In genomic region chr2:122634261-122634660, GRCh38 we compare ENCODE assay signal across 15 cellular contexts.
DNase-seq lines count a peak whose midpoint lies in the region; FAIRE-seq and TF ChIP-seq lines count a peak whose summit lies in the region.
"Had no signal": no experiment of that assay in that cellular context is flagged by ENCODE, and none has a peak within 500 bp of the region (broad histone marks: within the 10 kb centered on the region; RNA-seq: fewer than 3 reads in every experiment).

No MANE protein-coding gene starts in this region.

- H3K4me1 ChIP-seq in keratinocyte (ENCODE audit: control insufficient read depth, extremely low read depth, insufficient read depth, low read length), result peaks cover 5% of the 10 kb centered on the region
- H3K4me1 ChIP-seq in uterus, result no peaks in the 10 kb centered on the region
- H3K4me1 ChIP-seq: BLaER1 treated with 17β-estradiol and CSF1 and Interleukin-3, amounts not matched to agents 10 nM and 100 nM; upper lobe of right lung had no signal

- H3K79me2 ChIP-seq in keratinocyte (ENCODE audit: control insufficient read depth, insufficient read depth, low read length), result no peaks in the 10 kb centered on the region

- peaks cover 3% of the 10 kb centered on the region; the same call in 1 of the 2 replicates for H3K27me3 Mint-ChIP-seq in HFFc6 (ENCODE audit: insufficient read depth)
- H3K27me3 Mint-ChIP-seq in activated naive CD8-positive, alpha-beta T cell treated with anti-CD3 and anti-CD28 coated beads for 36 hours, result no peaks in the 10 kb centered on the region
- H3K27me3 Mint-ChIP-seq: activated CD4-positive, alpha-beta memory T cell treated with anti-CD3 and anti-CD28 coated beads, Interleukin-2, amount 10 ng/mL, durations not matched to agents 7 days and 5 days had no signal

- H3K4me3 ChIP-seq in AG04449 (ENCODE audit: low read depth, low read length) (no peak overlapping the region), keratinocyte (ENCODE audit: control insufficient read depth in 2 of 3, extremely low read depth in 1 of 3, insufficient read depth in 2 of 3, low read depth in 1 of 3, low read length in 3 of 3) (no peak overlapping the region), uterus (no peak overlapping the region)
- H3K4me3 ChIP-seq: BLaER1 treated with 17β-estradiol and CSF1 and Interleukin-3, amounts not matched to agents 10 nM and 100 nM; dorsolateral prefrontal cortex; upper lobe of right lung had no signal

- no peak for TF ChIP-seq POLR2A in uterus (IDR thresholded peaks at IDR 0.05)

- H4K20me1 ChIP-seq in keratinocyte (ENCODE audit: control insufficient read depth, extremely low read depth, insufficient read depth, low read length), result no peaks in the 10 kb centered on the region
- H4K20me1 ChIP-seq: BLaER1 treated with 17β-estradiol and CSF1 and Interleukin-3, amounts not matched to agents 10 nM and 100 nM had no signal

- H3K36me3 ChIP-seq in keratinocyte (ENCODE audit: control insufficient read depth in 2 of 2, extremely low read depth in 1 of 2, insufficient read depth in 2 of 2, low read length in 2 of 2) (no peaks in the 10 kb centered on the region), uterus (no peaks in the 10 kb centered on the region)
- H3K36me3 ChIP-seq: BLaER1 treated with 17β-estradiol and CSF1 and Interleukin-3, amounts not matched to agents 10 nM and 100 nM; upper lobe of right lung had no signal

- TF ChIP-seq CTCF in AG04449 (IDR thresholded peaks at IDR 0.05; ENCODE audit: insufficient read depth, low read length, missing control alignments) (no peak), HFFc6 (IDR thresholded peaks at IDR 0.05) (no peak), keratinocyte (optimal IDR thresholded peaks at IDR 0.05 in 1 of 3, IDR thresholded peaks at IDR 0.05 in 1 of 3, conservative IDR thresholded peaks at IDR 0.05 in 1 of 3; ENCODE audit: extremely low read depth in 1 of 3, insufficient read depth in 2 of 3, low read length in 3 of 3) (no peak), uterus (IDR thresholded peaks at IDR 0.05) (no peak)

- intact Hi-C loops in uterus (cut with DNase I; ENCODE audit: low total_unique reads), result no loop called here

- no peak overlapping the region for H3K4me2 ChIP-seq in keratinocyte (ENCODE audit: control insufficient read depth, extremely low read depth, insufficient read depth, low read depth, low read length)
- H3K4me2 ChIP-seq: BLaER1 treated with 17β-estradiol and CSF1 and Interleukin-3, amounts not matched to agents 10 nM and 100 nM had no signal

- DNase-seq in AG04449 (ENCODE audit: low read depth, low spot score) (peak; percentile 82), HFFc6 (peak; percentile 81), astrocyte of the hippocampus (ENCODE audit: low read depth, low spot score) (peak; percentile 48), keratinocyte (ENCODE audit: low read depth, low spot score) (no peak), NCI-H774 (lab: John Stamatoyannopoulos, UW) (no peak), uterus (no peak), NCI-H1436 (lab: John Stamatoyannopoulos, UW) (no peak)
- DNase-seq in activated naive CD8-positive, alpha-beta T cell treated with anti-CD3 and anti-CD28 coated beads for 36 hours, result no peak
- DNase-seq: activated CD4-positive, alpha-beta memory T cell treated with anti-CD3 and anti-CD28 coated beads, Interleukin-2, amount 10 ng/mL, durations not matched to agents 7 days and 5 days; dorsolateral prefrontal cortex; NCI-H146; upper lobe of right lung had no signal

- no peaks in the 10 kb centered on the region for H3K9me1 ChIP-seq in keratinocyte (ENCODE audit: control insufficient read depth, extremely low read depth, insufficient read depth, low read length)

- POLR2A ChIA-PET in AG04449 (lab: Yijun Ruan, JAX), result no interaction called here

- peaks cover 14% of the 10 kb centered on the region; the same call in 1 of the 2 replicates for H3K4me1 Mint-ChIP-seq in HFFc6 (ENCODE audit: low read depth)
- H3K4me1 Mint-ChIP-seq in activated naive CD8-positive, alpha-beta T cell treated with anti-CD3 and anti-CD28 coated beads for 36 hours, result no peaks in the 10 kb centered on the region
- H3K4me1 Mint-ChIP-seq: activated CD4-positive, alpha-beta memory T cell treated with anti-CD3 and anti-CD28 coated beads, Interleukin-2, amount 10 ng/mL, durations not matched to agents 7 days and 5 days had no signal

- H3K27ac Mint-ChIP-seq in HFFc6, result peak overlapping the region; percentile 52; the same call in 1 of the 2 replicates
- no peak overlapping the region for H3K27ac Mint-ChIP-seq in activated naive CD8-positive, alpha-beta T cell treated with anti-CD3 and anti-CD28 coated beads for 36 hours
- H3K27ac Mint-ChIP-seq: activated CD4-positive, alpha-beta memory T cell treated with anti-CD3 and anti-CD28 coated beads, Interleukin-2, amount 10 ng/mL, durations not matched to agents 7 days and 5 days; activated naive CD4-positive, alpha-beta T cell treated with anti-CD3 and anti-CD28 coated beads, Interleukin-2, amount 50 U/mL, for 72 hours; T-helper 1 cell treated with Interleukin-12 subunit alpha and Interleukin-12 subunit beta and Interleukin-4 antibody, amounts not matched to agents 30 μg/mL and 1 μg/mL, for 36 hours had no signal

- no peaks in the 10 kb centered on the region for H3K27me3 ChIP-seq in keratinocyte (ENCODE audit: control insufficient read depth, extremely low read depth, insufficient read depth, low read length)
- no peaks in the 10 kb centered on the region for H3K27me3 ChIP-seq in uterus
- H3K27me3 ChIP-seq: BLaER1 treated with 17β-estradiol and CSF1 and Interleukin-3, amounts not matched to agents 10 nM and 100 nM; dorsolateral prefrontal cortex; upper lobe of right lung had no signal

- dilution Hi-C loops in keratinocyte (cut with MboI; ENCODE audit: extremely low pct_ligation_motif_present, low sequenced_read_pairs), result no loop called here

- H3K9ac ChIP-seq in keratinocyte (ENCODE audit: control insufficient read depth, extremely low read depth, insufficient read depth, low read length), result no peak overlapping the region
- H3K9ac ChIP-seq: BLaER1 treated with 17β-estradiol and CSF1 and Interleukin-3, amounts not matched to agents 10 nM and 100 nM had no signal

- no peaks in the 10 kb centered on the region for H3K9me3 ChIP-seq in keratinocyte (ENCODE audit: control insufficient read depth, low read depth, low read length)
- no peaks in the 10 kb centered on the region for H3K9me3 ChIP-seq in uterus
- H3K9me3 ChIP-seq: BLaER1 treated with 17β-estradiol and CSF1 and Interleukin-3, amounts not matched to agents 10 nM and 100 nM; upper lobe of right lung had no signal

- no peaks in the 10 kb centered on the region; the same call in 1 of the 2 replicates for H3K36me3 Mint-ChIP-seq in HFFc6 (ENCODE audit: low read depth)
- no peaks in the 10 kb centered on the region for H3K36me3 Mint-ChIP-seq in activated naive CD8-positive, alpha-beta T cell treated with anti-CD3 and anti-CD28 coated beads for 36 hours
- H3K36me3 Mint-ChIP-seq: activated naive CD4-positive, alpha-beta T cell treated with anti-CD3 and anti-CD28 coated beads, Interleukin-2, amount 50 U/mL, for 72 hours had no signal

- peak; percentile 34 for FAIRE-seq in keratinocyte (lab: Jason Lieb, UNC)

- H3K9me3 Mint-ChIP-seq in HFFc6, result peaks cover 12% of the 10 kb centered on the region
- peaks cover 2% of the 10 kb centered on the region for H3K9me3 Mint-ChIP-seq in activated naive CD8-positive, alpha-beta T cell treated with anti-CD3 and anti-CD28 coated beads for 36 hours

- H2AFZ ChIP-seq in keratinocyte (ENCODE audit: control insufficient read depth, low read length), result peak overlapping the region; percentile 49

- H3K27ac ChIP-seq in keratinocyte (ENCODE audit: control insufficient read depth, insufficient read depth, low read length) (peak overlapping the region; percentile 26), uterus (no peak overlapping the region)
- H3K27ac ChIP-seq: BLaER1 treated with 17β-estradiol and CSF1 and Interleukin-3, amounts not matched to agents 10 nM and 100 nM; dorsolateral prefrontal cortex; upper lobe of right lung had no signal

- CTCF ChIA-PET in AG04449 (lab: Yijun Ruan, JAX), result no interaction called here

- H3K4me3 Mint-ChIP-seq in HFFc6, result no peak overlapping the region; the same call in 1 of the 2 replicates
- H3K4me3 Mint-ChIP-seq in activated naive CD8-positive, alpha-beta T cell treated with anti-CD3 and anti-CD28 coated beads for 36 hours, result no peak overlapping the region
- H3K4me3 Mint-ChIP-seq: activated CD4-positive, alpha-beta memory T cell treated with anti-CD3 and anti-CD28 coated beads, Interleukin-2, amount 10 ng/mL, durations not matched to agents 7 days and 5 days; T-helper 1 cell treated with Interleukin-12 subunit alpha and Interleukin-12 subunit beta and Interleukin-4 antibody, amounts not matched to agents 30 μg/mL and 1 μg/mL, for 36 hours had no signal

Comparison
In these comparisons a context has a peak if more than half of its experiments do, and no peak if none do; other contexts are left out.
1. DNase-seq: peak in AG04449 (single experiment), HFFc6 (single experiment) and astrocyte of the hippocampus (single experiment); none in keratinocyte (single experiment), NCI-H774 (single experiment), uterus (0 of 2), activated naive CD8-positive, alpha-beta T cell treated with anti-CD3 and anti-CD28 coated beads for 36 hours (single experiment) and NCI-H1436 (single experiment).